In the genomic region with DNA sequence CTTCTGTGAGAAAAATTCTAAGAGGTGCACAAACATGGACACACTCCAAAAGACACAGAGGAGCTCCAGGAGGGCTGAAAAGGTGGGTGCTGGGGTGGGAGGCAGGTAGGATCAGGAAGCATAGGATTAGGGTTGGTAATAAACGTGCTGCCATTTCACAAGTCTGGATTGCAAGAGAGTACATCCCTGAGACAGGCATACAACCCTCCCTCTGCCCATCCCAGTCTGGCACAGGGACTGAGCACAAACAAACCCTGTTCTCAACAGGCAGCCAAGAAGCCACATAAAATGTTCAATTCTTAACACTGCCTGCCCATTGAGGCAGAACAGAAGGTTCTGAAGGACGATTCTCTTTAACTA, we compare ENCODE assay signal across 9 cellular contexts. TPM values are rescaled to one million over a fixed set of nuclear protein-coding genes. Genes with fewer than 3 reads are reported as not detected.
DNase-seq lines count a peak whose midpoint lies in the region; ATAC-seq and TF ChIP-seq lines count a peak whose summit lies in the region.
"Had no signal": no experiment of that assay in that cellular context is flagged by ENCODE, and none has a peak within 500 bp of the region (broad histone marks: within the 10 kb centered on the region; RNA-seq: fewer than 3 reads in every experiment).

No MANE protein-coding gene starts in this region.

- POLR2A ChIA-PET in HEK293 (lab: Yijun Ruan, JAX), result interaction anchor here (0.8 to 1.0 kb wide), 2 partner anchors 10 to 22 kb away, joined by 3 read pairs; no protein-coding TSS in a partner anchor
- POLR2A ChIA-PET in SK-N-SH (lab: Yijun Ruan, JAX), result no interaction called here

- 0 out of 2 replicates have a peak, but pooled peaks cover 3% of the 10 kb centered on the region for H4K20me1 ChIP-seq in SK-N-SH (ENCODE audit: insufficient read depth)

- CTCF ChIA-PET in HEK293 (lab: Yijun Ruan, JAX), result interaction anchor here (1.1 kb wide), 1 partner anchor 42 kb away, joined by 3 read pairs; no protein-coding TSS in a partner anchor
- CTCF ChIA-PET in SK-N-SH (lab: Yijun Ruan, JAX), result interaction anchor here (0.8 to 1.3 kb wide), 2 partner anchors 10 to 15 kb away, joined by 3 read pairs; no protein-coding TSS in a partner anchor

- TF ChIP-seq RAD21 in SK-N-SH (IDR thresholded peaks at IDR 0.05; ENCODE audit: low read length), result no peak

- no peaks in the 10 kb centered on the region for H3K9me2 ChIP-seq in SK-N-SH

- peaks cover 35% of the 10 kb centered on the region; the same call in 1 of the 2 replicates for H3K79me2 ChIP-seq in SK-N-SH (ENCODE audit: insufficient read depth)

- peaks cover 34% of the 10 kb centered on the region for H3F3A ChIP-seq in SK-N-SH (replicated peaks; ENCODE audit: insufficient read depth)

- H3K27ac ChIP-seq in HEK293 (ENCODE audit: extremely low read depth, low read depth, low read length) (peak overlapping the region; percentile 43; the same call in 1 of the 2 replicates), SK-N-SH (ENCODE audit: low read depth in 2 of 2, low read length in 1 of 2) (peak overlapping the region; percentile 70 to 79; a peak in 3 of 4 replicates), vagina (peak overlapping the region; percentile 81)

- no peak for TF ChIP-seq CTCF in GM12864 (IDR thresholded peaks at IDR 0.05; ENCODE audit: low read depth, low read length, missing control alignments)
- TF ChIP-seq CTCF in HEK293 (tag by site-specific recombination; IDR thresholded peaks at IDR 0.05), result no peak
- TF ChIP-seq CTCF in SK-N-SH (IDR thresholded peaks at IDR 0.05), result no peak
- no peak for TF ChIP-seq CTCF in vagina (IDR thresholded peaks at IDR 0.05)

- WGBS in SK-N-SH (ENCODE audit: low lambda C conversion rate), result 18% methylated on average over 2 of the region's 2 CpGs

- peak overlapping the region; percentile 20; the same call in 1 of the 2 replicates for H3K9ac ChIP-seq in SK-N-SH

- H3K4me1 ChIP-seq in HEK293 (ENCODE audit: control insufficient read depth, insufficient read depth, low read length) (peaks cover 5% of the 10 kb centered on the region; the same call in 1 of the 2 replicates), SK-N-SH (ENCODE audit: control insufficient read depth in 1 of 2, insufficient read depth in 2 of 2, low read depth in 1 of 2, low read length in 1 of 2) (peaks cover 0 to 28% of the 10 kb centered on the region in 2 experiments; a peak in 3 of 4 replicates), vagina (peaks cover 25% of the 10 kb centered on the region)

- H3K27me3 ChIP-seq in SK-N-SH (ENCODE audit: insufficient read depth) (no peaks in the 10 kb centered on the region), vagina (no peaks in the 10 kb centered on the region)

- peak overlapping the region; percentile 54 for H3K4me2 ChIP-seq in SK-N-SH

- TF ChIP-seq POLR2A in vagina (IDR thresholded peaks at IDR 0.05), result no peak

- intact Hi-C loops in left cardiac atrium (cut with DNase I), result no loop called here
- intact Hi-C loops in vagina (cut with DNase I), result no loop called here

- H3K36me3 ChIP-seq in HEK293 (ENCODE audit: control insufficient read depth in 2 of 2, insufficient read depth in 1 of 2, low read length in 2 of 2) (no peaks in the 10 kb centered on the region), SK-N-SH (replicated peaks in 1 of 2; ENCODE audit: control insufficient read depth in 1 of 2, insufficient read depth in 2 of 2, low read length in 1 of 2) (no peaks in the 10 kb centered on the region), vagina (no peaks in the 10 kb centered on the region)

- H3K9me3 ChIP-seq in HEK293 (ENCODE audit: control insufficient read depth, insufficient read depth, low read depth, low read length) (no peaks in the 10 kb centered on the region), SK-N-SH (no peaks in the 10 kb centered on the region), vagina (no peaks in the 10 kb centered on the region)

- peak; percentile 56 to 66 for ATAC-seq in left cardiac atrium

- H2AFZ ChIP-seq in SK-N-SH (ENCODE audit: low read depth), result no peak overlapping the region

- DNase-seq in GM12864 (ENCODE audit: low read depth) (no peak), SK-N-SH (no peak), left cardiac atrium (no peak), vagina (ENCODE audit: extremely low spot score in 2 of 2) (no peak), NCI-H510A treated with DMSO at 0.1 percent for 48 hours (lab: John Stamatoyannopoulos, UW) (no peak), retina (no peak), HPDE6-E6E7 (ENCODE audit: extremely low spot score) (no peak)

- TF ChIP-seq EP300 in SK-N-SH (IDR thresholded peaks at IDR 0.05; ENCODE audit: borderline replicate concordance in 1 of 2, low read depth in 1 of 2, low read length in 1 of 2), result no peak

- H3K4me3 ChIP-seq in GM12864 (ENCODE audit: low read depth, low read length), result peak overlapping the region; percentile 46
- no peak overlapping the region for H3K4me3 ChIP-seq in HEK293 (ENCODE audit: low read depth, low read length)
- H3K4me3 ChIP-seq in SK-N-SH (ENCODE audit: low read depth in 2 of 2, low read length in 1 of 2), result peak overlapping the region in 1 of 2 experiments; percentile 16; a peak in 1 of 4 replicates
- H3K4me3 ChIP-seq in vagina, result peak overlapping the region in 1 of 2 donors; percentile 17
- H3K4me3 ChIP-seq: lung had no signal

TF ChIP-seq in HEK293, 187 proteins besides CTCF, POLR2A, EP300 and RAD21:
- TF ChIP-seq ZNF624 (tag by site-specific recombination; IDR thresholded peaks at IDR 0.05) (no peak), ZBTB17 (tag by site-specific recombination; IDR thresholded peaks at IDR 0.05) (no peak), ZFP3 (tag by site-specific recombination; IDR thresholded peaks at IDR 0.05; ENCODE audit: low read depth) (no peak), ZFHX2 (tag by site-specific recombination; conservative IDR thresholded peaks at IDR 0.05) (peak; percentile 20; the same call in 1 of the 2 replicates)
TF ChIP-seq in HEK293: peak in this region for 1.

TF ChIP-seq in SK-N-SH, 30 proteins besides CTCF, POLR2A, EP300 and RAD21 (continues in another document):
- TF ChIP-seq JUND (IDR thresholded peaks at IDR 0.05) (no peak), YY1 (IDR thresholded peaks at IDR 0.05; ENCODE audit: low read depth) (no peak), REST (IDR thresholded peaks at IDR 0.05; ENCODE audit: low read depth, low read length) (no peak), FOXM1 (IDR thresholded peaks at IDR 0.05; ENCODE audit: low read depth) (no peak), EZH2phosphoT487 (IDR thresholded peaks at IDR 0.05; ENCODE audit: borderline replicate concordance, low read depth) (no peak), NFIC (IDR thresholded peaks at IDR 0.05; ENCODE audit: borderline replicate concordance) (no peak), RCOR1 (IDR thresholded peaks at IDR 0.05; ENCODE audit: low read length) (no peak), SIN3A (IDR thresholded peaks at IDR 0.05; ENCODE audit: borderline replicate concordance, low read depth, low read length) (no peak), GABPA (IDR thresholded peaks at IDR 0.05; ENCODE audit: low read depth) (no peak), USF1 (IDR thresholded peaks at IDR 0.05; ENCODE audit: borderline replicate concordance, low read depth) (no peak), FOSL2 (IDR thresholded peaks at IDR 0.05; ENCODE audit: borderline replicate concordance, low read depth) (no peak), TCF12 (IDR thresholded peaks at IDR 0.05) (no peak)
- TF ChIP-seq, protein P1, sequence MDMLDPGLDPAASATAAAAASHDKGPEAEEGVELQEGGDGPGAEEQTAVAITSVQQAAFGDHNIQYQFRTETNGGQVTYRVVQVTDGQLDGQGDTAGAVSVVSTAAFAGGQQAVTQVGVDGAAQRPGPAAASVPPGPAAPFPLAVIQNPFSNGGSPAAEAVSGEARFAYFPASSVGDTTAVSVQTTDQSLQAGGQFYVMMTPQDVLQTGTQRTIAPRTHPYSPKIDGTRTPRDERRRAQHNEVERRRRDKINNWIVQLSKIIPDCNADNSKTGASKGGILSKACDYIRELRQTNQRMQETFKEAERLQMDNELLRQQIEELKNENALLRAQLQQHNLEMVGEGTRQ (IDR thresholded peaks at IDR 0.05; ENCODE audit: borderline replicate concordance, low read depth, low read length), result no peak

RNA-seq across cellular contexts. Expression of gene SLC35F2, which starts 18.5 kb away (rescaled TPM):
- 12.4 and 14.3 TPM in 2 replicates for polyA plus RNA-seq in SK-N-SH (2012; rRNA removed)
- polyA plus RNA-seq in SK-N-SH (2012; cell fraction: cytosol; rRNA removed), result 13.7 and 14.5 TPM in 2 replicates
- polyA plus RNA-seq in SK-N-SH (2012; cell fraction: nucleus; rRNA removed), result 3.9 and 7.0 TPM in 2 replicates
- total RNA-seq in left cardiac atrium, result 1 to 10 TPM; 2.1 to 5.3 TPM
- total RNA-seq in vagina, result 13.3 TPM
